Comparison of ENCODE assay signal across 11 cellular contexts in genomic region chr5:151024440-151024839, GRCh38. TPM values are rescaled to one million over a fixed set of nuclear protein-coding genes. Genes with fewer than 3 reads are reported as not detected.
DNase-seq lines count a peak whose midpoint lies in the region; ATAC-seq and TF ChIP-seq lines count a peak whose summit lies in the region.
"Had no signal": no experiment of that assay in that cellular context is flagged by ENCODE, and none has a peak within 500 bp of the region (broad histone marks: within the 10 kb centered on the region; RNA-seq: fewer than 3 reads in every experiment).

No MANE protein-coding gene starts in this region.

- H3K4me3 Mint-ChIP-seq in T-helper 17 cell = peak overlapping the region; percentile 34
- no peak overlapping the region for H3K4me3 Mint-ChIP-seq in dendritic cell treated with granulocyte-macrophage colony-stimulating factor and Interleukin-4, amounts not matched to agents 40 ng/mL and 50 ng/mL, for 4 days
- H3K4me3 Mint-ChIP-seq: activated naive CD4-positive, alpha-beta T cell treated with anti-CD3 and anti-CD28 coated beads, Interleukin-2, amount 50 U/mL, for 24 hours; CD4-positive, alpha-beta T cell had no signal

- H3K27me3 ChIP-seq in mucosa of rectum (ENCODE audit: control insufficient read depth in 2 of 2, insufficient read depth in 2 of 2, low read length in 2 of 2) = no peaks in the 10 kb centered on the region
- H3K27me3 ChIP-seq in tibial artery = no peaks in the 10 kb centered on the region
- H3K27me3 ChIP-seq: ovary had no signal

- no peak for TF ChIP-seq CTCF in tibial artery (IDR thresholded peaks at IDR 0.05)

- no peak overlapping the region for H3K9ac ChIP-seq in mucosa of rectum (ENCODE audit: low read depth in 1 of 2, low read length in 2 of 2)

- H3K9me3 ChIP-seq in T-helper 17 cell (ENCODE audit: control insufficient read depth, low read length, poor library complexity, severe bottlenecking) = no peaks in the 10 kb centered on the region
- H3K9me3 ChIP-seq in mucosa of rectum (ENCODE audit: control insufficient read depth in 2 of 2, low read length in 2 of 2) = no peaks in the 10 kb centered on the region
- no peaks in the 10 kb centered on the region for H3K9me3 ChIP-seq in tibial artery
- H3K9me3 ChIP-seq: ovary had no signal

- no peaks in the 10 kb centered on the region for H3K27me3 Mint-ChIP-seq in T-helper 17 cell
- no peaks in the 10 kb centered on the region for H3K27me3 Mint-ChIP-seq in dendritic cell treated with granulocyte-macrophage colony-stimulating factor and Interleukin-4, amounts not matched to agents 40 ng/mL and 50 ng/mL, for 4 days
- H3K27me3 Mint-ChIP-seq: CD4-positive, alpha-beta T cell had no signal

- H3K4me3 ChIP-seq in mucosa of rectum (ENCODE audit: low read length in 2 of 2) (no peak overlapping the region), tibial artery (peak overlapping the region; percentile 67 to 95)
- H3K4me3 ChIP-seq: ovary had no signal

- no peak for ATAC-seq in T-helper 17 cell

- H3K27ac ChIP-seq in mucosa of rectum (ENCODE audit: low read depth in 2 of 2, low read length in 2 of 2) (peak overlapping the region; percentile 63 to 80), tibial artery (peak overlapping the region; percentile 83 to 96)

- peaks cover 23% of the 10 kb centered on the region for H3K4me1 Mint-ChIP-seq in T-helper 17 cell
- H3K4me1 Mint-ChIP-seq in dendritic cell treated with granulocyte-macrophage colony-stimulating factor and Interleukin-4, amounts not matched to agents 40 ng/mL and 50 ng/mL, for 4 days (ENCODE audit: low read depth) = peaks cover 94% of the 10 kb centered on the region

- H3K36me3 ChIP-seq in mucosa of rectum (ENCODE audit: control insufficient read depth in 2 of 2, insufficient read depth in 2 of 2, low read length in 2 of 2) (peaks cover 24 to 25% of the 10 kb centered on the region in 2 donors), tibial artery (peaks cover 25 to 82% (median 47%) of the 10 kb centered on the region in 3 donors)
- H3K36me3 ChIP-seq: ovary had no signal

- H3K27ac Mint-ChIP-seq in T-helper 17 cell = peak overlapping the region; percentile 72
- H3K27ac Mint-ChIP-seq in dendritic cell treated with granulocyte-macrophage colony-stimulating factor and Interleukin-4, amounts not matched to agents 40 ng/mL and 50 ng/mL, for 4 days = peak overlapping the region; percentile 59
- H3K27ac Mint-ChIP-seq: activated naive CD4-positive, alpha-beta T cell treated with anti-CD3 and anti-CD28 coated beads, Interleukin-2, amount 50 U/mL, for 24 hours; CD4-positive, alpha-beta T cell had no signal

- peaks cover 4% of the 10 kb centered on the region for H3K36me3 Mint-ChIP-seq in T-helper 17 cell (ENCODE audit: low read depth)
- peaks cover 54% of the 10 kb centered on the region for H3K36me3 Mint-ChIP-seq in dendritic cell treated with granulocyte-macrophage colony-stimulating factor and Interleukin-4, amounts not matched to agents 40 ng/mL and 50 ng/mL, for 4 days (ENCODE audit: low read depth)

- no peak for DNase-seq in T-helper 17 cell
- DNase-seq in tibial artery = no peak
- no peak for DNase-seq in NCI-H1105 treated with DMSO at 0.1 percent for 48 hours (lab: John Stamatoyannopoulos, UW)
- DNase-seq in activated gamma-delta T cell (lab: John Stamatoyannopoulos, UW) = no peak
- DNase-seq in GM19240 (ENCODE audit: insufficient read length, low spot score) = no peak
- DNase-seq: CD4-positive, alpha-beta T cell; midbrain had no signal

- H3K4me1 ChIP-seq in mucosa of rectum (ENCODE audit: control insufficient read depth in 2 of 2, insufficient read depth in 2 of 2, low read length in 2 of 2) (peaks cover 19 to 22% of the 10 kb centered on the region in 2 donors), tibial artery (peaks cover 0 to 76% (median 54%) of the 10 kb centered on the region in 4 donors)

- no peaks in the 10 kb centered on the region for H3K9me3 Mint-ChIP-seq in dendritic cell treated with granulocyte-macrophage colony-stimulating factor and Interleukin-4, amounts not matched to agents 40 ng/mL and 50 ng/mL, for 4 days
- H3K9me3 Mint-ChIP-seq: activated naive CD4-positive, alpha-beta T cell treated with anti-CD3 and anti-CD28 coated beads, Interleukin-2, amount 50 U/mL, for 24 hours; CD4-positive, alpha-beta T cell had no signal

- intact Hi-C loops in dendritic cell treated with granulocyte-macrophage colony-stimulating factor and Interleukin-4, amounts not matched to agents 40 ng/mL and 50 ng/mL, for 4 days (cut with micrococcal nuclease) = no loop called here
- intact Hi-C loops in tibial artery (cut with DNase I; ENCODE audit: low total_unique reads) = no loop called here

RNA-seq across cellular contexts. Expression of gene GPX3, which starts 4.0 kb away (rescaled TPM):
- under 1 TPM in 1 of 2 donors, not detected in 1; 0.22 TPM for total RNA-seq in T-helper 17 cell

RNA-seq across cellular contexts. Expression of gene TNIP1, which starts 56.4 kb away (rescaled TPM):
- 100 to 1,000 TPM; 227 to 245 TPM for total RNA-seq in T-helper 17 cell

Comparison
In these comparisons a context has a peak if more than half of its experiments do, and no peak if none do; other contexts are left out.
1. H3K4me3 ChIP-seq: peak in tibial artery (2 of 2); none in mucosa of rectum (0 of 2).